ENCODE assay signal across 8 cellular contexts in the genomic region with DNA sequence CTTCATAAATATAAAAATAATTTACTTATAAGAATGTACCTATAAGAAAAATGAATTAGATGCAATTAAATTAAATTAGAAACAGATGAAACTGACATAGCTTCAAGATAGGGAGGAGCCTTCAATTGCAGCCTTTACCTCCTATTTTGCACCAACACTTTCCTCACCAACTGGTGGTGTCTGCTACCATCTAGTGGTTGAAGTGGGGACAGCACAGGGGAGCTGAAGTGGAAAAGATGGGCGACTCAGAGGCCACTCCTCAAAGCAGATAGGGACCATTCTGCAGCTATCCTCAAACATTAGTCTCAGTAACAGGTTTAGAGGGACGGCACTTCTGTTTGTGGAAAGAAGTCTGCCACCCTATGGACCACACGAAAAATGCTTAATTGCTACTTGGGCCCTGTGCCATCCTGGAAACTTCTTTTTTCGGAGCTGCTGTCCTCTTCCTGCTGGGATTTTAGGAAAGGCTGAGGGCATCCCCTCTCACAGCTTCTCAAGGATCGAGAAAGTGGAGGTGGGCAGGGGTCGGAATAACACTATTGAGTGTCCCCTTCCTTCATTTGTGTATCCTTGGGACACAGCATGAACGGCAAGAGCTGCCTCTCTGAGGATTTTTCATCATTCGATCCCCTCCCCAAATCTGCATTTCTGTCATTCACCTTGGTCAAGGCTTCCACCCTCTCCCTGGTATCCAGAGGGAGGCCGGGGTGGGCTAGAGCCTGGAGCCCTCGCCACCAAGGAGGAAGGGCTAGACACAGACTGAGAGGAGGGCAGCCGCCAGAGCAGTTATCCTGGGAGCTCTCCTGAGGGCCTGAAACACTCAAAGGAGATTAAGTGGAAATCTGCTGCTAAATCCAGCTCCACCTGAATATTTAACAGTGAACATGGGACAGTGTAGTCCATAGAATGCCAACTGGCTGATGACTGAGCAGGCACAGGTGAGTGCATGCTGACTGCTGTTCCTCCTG. TPM values are rescaled to one million over a fixed set of nuclear protein-coding genes. Genes with fewer than 3 reads are reported as not detected.
DNase-seq lines count a peak whose midpoint lies in the region; ATAC-seq, FAIRE-seq and TF ChIP-seq lines count a peak whose summit lies in the region.

No MANE protein-coding gene starts in this region.

- H3K4ac ChIP-seq in neuronal stem cell (ENCODE audit: low read length) = no peak overlapping the region

- H3K79me2 ChIP-seq in Loucy (ENCODE audit: insufficient read depth, low read length) = no peaks in the 10 kb centered on the region

- no peaks in the 10 kb centered on the region for H3K9me3 ChIP-seq in Loucy (ENCODE audit: insufficient read depth, low read depth, low read length)
- no peaks in the 10 kb centered on the region for H3K9me3 ChIP-seq in neuronal stem cell (replicated peaks in 1 of 2; ENCODE audit: control insufficient read depth in 2 of 2, insufficient read depth in 1 of 2, low read depth in 1 of 2, low read length in 2 of 2)

- H2AFZ ChIP-seq in Loucy (ENCODE audit: low read length) = no peak overlapping the region; the same call in 1 of the 2 replicates
- H2AFZ ChIP-seq in neuronal stem cell (ENCODE audit: low read length) = no peak overlapping the region

- no peak overlapping the region for H3K4me3 ChIP-seq in Loucy (ENCODE audit: low read length, poor library complexity, severe bottlenecking)
- no peak overlapping the region for H3K4me3 ChIP-seq in neuronal stem cell (ENCODE audit: low read length in 2 of 2)

- H3K23ac ChIP-seq in neuronal stem cell (ENCODE audit: low read depth, low read length, poor library complexity) = no peak overlapping the region

- FAIRE-seq in RCC 7860 (lab: Jason Lieb, UNC) = peak; percentile 55

- TF ChIP-seq CTCF in GM12872 (IDR thresholded peaks at IDR 0.05; ENCODE audit: insufficient read depth, low read depth, low read length) (peak; percentile 93), Loucy (conservative IDR thresholded peaks at IDR 0.05; ENCODE audit: low read length) (peak; percentile 95)

- H3K4me1 ChIP-seq in Loucy (ENCODE audit: insufficient read depth, low read length, poor library complexity, severe bottlenecking) = no peaks in the 10 kb centered on the region
- H3K4me1 ChIP-seq in neuronal stem cell (ENCODE audit: control insufficient read depth in 2 of 2, insufficient read depth in 1 of 2, low read depth in 1 of 2, low read length in 2 of 2) = peaks cover 0 to 1% of the 10 kb centered on the region in 2 donors

- no peak overlapping the region for H3K14ac ChIP-seq in neuronal stem cell (ENCODE audit: low read length)

- no peak overlapping the region for H3K4me2 ChIP-seq in Loucy (ENCODE audit: low read depth, low read length, poor library complexity, severe bottlenecking)
- H3K4me2 ChIP-seq in neuronal stem cell (ENCODE audit: insufficient read depth, low read length, poor library complexity, severe bottlenecking) = no peak overlapping the region

- no peak overlapping the region for H2BK5ac ChIP-seq in neuronal stem cell (ENCODE audit: low read length)

- H3K9me2 ChIP-seq in Loucy (replicated peaks; ENCODE audit: low read depth, low read length) = no peaks in the 10 kb centered on the region

- H3K9ac ChIP-seq in Loucy (ENCODE audit: low read depth, low read length, poor library complexity, severe bottlenecking) (no peak overlapping the region), neuronal stem cell (ENCODE audit: low read depth, low read length, poor library complexity) (no peak overlapping the region)

- H2AK5ac ChIP-seq in neuronal stem cell (ENCODE audit: low read depth, low read length) = no peak overlapping the region

- no peaks in the 10 kb centered on the region for H4K20me1 ChIP-seq in Loucy (ENCODE audit: insufficient read depth, low read length, poor library complexity, severe bottlenecking)

- no peak overlapping the region for H2BK12ac ChIP-seq in neuronal stem cell (ENCODE audit: low read length)

- no peaks in the 10 kb centered on the region for H3K36me3 ChIP-seq in Loucy (ENCODE audit: insufficient read depth, low read length)
- H3K36me3 ChIP-seq in neuronal stem cell (replicated peaks in 1 of 2; ENCODE audit: control insufficient read depth in 2 of 2, insufficient read depth in 2 of 2, low read length in 2 of 2) = no peaks in the 10 kb centered on the region

- H2BK15ac ChIP-seq in neuronal stem cell (ENCODE audit: low read length) = no peak overlapping the region

- no peaks in the 10 kb centered on the region for H3K79me1 ChIP-seq in neuronal stem cell (ENCODE audit: low read depth, low read length)

- no peak for ATAC-seq in HG02840 (IDR thresholded peaks at IDR 0.05; ENCODE audit: low FRiP score, unreplicated experiment)

- H4K8ac ChIP-seq in neuronal stem cell (ENCODE audit: low read depth, low read length) = no peak overlapping the region

- no peak overlapping the region for H3K18ac ChIP-seq in neuronal stem cell (ENCODE audit: low read length)

- peak; percentile 54 for DNase-seq in RCC 7860 (ENCODE audit: low spot score)
- peak; percentile 91 to 96 for DNase-seq in activated T-cell treated with anti-CD3 and anti-CD28 coated beads, Interleukin-2, amount 50 U/mL, for 48 hours
- DNase-seq in fibroblast of peridontal ligament (ENCODE audit: extremely low read depth) = peak; percentile 89
- DNase-seq in neuronal stem cell (ENCODE audit: low spot score) = peak; percentile 80
- peak; percentile 72 for DNase-seq in stromal cell of bone marrow (ENCODE audit: low read depth)

- H3K27me3 ChIP-seq in Loucy (ENCODE audit: insufficient read depth, low read length, poor library complexity, severe bottlenecking) (no peaks in the 10 kb centered on the region), neuronal stem cell (ENCODE audit: control insufficient read depth in 3 of 3, insufficient read depth in 3 of 3, low read depth in 1 of 3, low read length in 3 of 3) (peaks cover 0 to 8% (median 0%) of the 10 kb centered on the region in 3 experiments)

- no peak overlapping the region for H3K27ac ChIP-seq in neuronal stem cell (replicated peaks; ENCODE audit: low read length)

- H2BK120ac ChIP-seq in neuronal stem cell (ENCODE audit: low read depth, low read length) = no peak overlapping the region

- no peak overlapping the region for H4K91ac ChIP-seq in neuronal stem cell (ENCODE audit: low read depth, low read length, poor library complexity)

- no CpG with 5 or more reads among the region's 11 CpGs for WGBS in neuronal stem cell (ENCODE audit: extremely low coverage in 2 of 2, insufficient read length in 2 of 2, insufficient replicate concordance in 1 of 2), 2 donors

- no peaks in the 10 kb centered on the region for H3F3A ChIP-seq in Loucy (ENCODE audit: low read depth)

RNA-seq across cellular contexts. Expression of gene PROK1, which starts 9.6 kb away (rescaled TPM):
- polyA plus RNA-seq in neuronal stem cell (2013, experiment 1 of 2) = 0.21 TPM
- 0.07 TPM for polyA plus RNA-seq in neuronal stem cell (2013, experiment 2 of 2)

RNA-seq across cellular contexts. Expression of gene LAMTOR5, which starts 53.0 kb away (rescaled TPM):
- polyA plus RNA-seq in neuronal stem cell (2013, experiment 1 of 2) = 210 TPM
- 203 TPM for polyA plus RNA-seq in neuronal stem cell (2013, experiment 2 of 2)

RNA-seq across cellular contexts. Expression of gene KCNA10, which starts 58.4 kb away (rescaled TPM):
- not detected for polyA plus RNA-seq in neuronal stem cell (2013, experiment 1 of 2)
- polyA plus RNA-seq in neuronal stem cell (2013, experiment 2 of 2) = not detected
